Comparison of ENCODE assay signal across 21 cellular contexts in genomic region chr1:87636198-87636892, GRCh38.
"Had no signal": no experiment of that assay in that cellular context is flagged by ENCODE, and none has a peak within 500 bp of the region (broad histone marks: within the 10 kb centered on the region; RNA-seq: fewer than 3 reads in every experiment).

No MANE protein-coding gene starts in this region.

- H3K4me2 ChIP-seq: SK-N-SH had no signal

- DNase-seq: KBM-7, MV-4-11, NCI-H1048, NCI-H1105, NCI-H1417, NCI-H1436 treated with DMSO at 0.1 percent for 48 hours, NCI-H1694, NCI-H1930, NCI-H2081, NCI-H2107, NCI-H226, NCI-H446, NCI-H510A, NCI-H524 treated with DMSO at 0.1 percent for 48 hours, NCI-H69, NCI-H774, Right ventricle myocardium superior, RPMI8226, SIG-M5, SK-N-SH had no signal

- H3K27ac ChIP-seq: HL-60 had no signal

- H3K9ac ChIP-seq: SK-N-SH had no signal

- H3K9me3 ChIP-seq: SK-N-SH had no signal
